Comparison of ENCODE assay signal across 1 cellular context in the genomic region with DNA sequence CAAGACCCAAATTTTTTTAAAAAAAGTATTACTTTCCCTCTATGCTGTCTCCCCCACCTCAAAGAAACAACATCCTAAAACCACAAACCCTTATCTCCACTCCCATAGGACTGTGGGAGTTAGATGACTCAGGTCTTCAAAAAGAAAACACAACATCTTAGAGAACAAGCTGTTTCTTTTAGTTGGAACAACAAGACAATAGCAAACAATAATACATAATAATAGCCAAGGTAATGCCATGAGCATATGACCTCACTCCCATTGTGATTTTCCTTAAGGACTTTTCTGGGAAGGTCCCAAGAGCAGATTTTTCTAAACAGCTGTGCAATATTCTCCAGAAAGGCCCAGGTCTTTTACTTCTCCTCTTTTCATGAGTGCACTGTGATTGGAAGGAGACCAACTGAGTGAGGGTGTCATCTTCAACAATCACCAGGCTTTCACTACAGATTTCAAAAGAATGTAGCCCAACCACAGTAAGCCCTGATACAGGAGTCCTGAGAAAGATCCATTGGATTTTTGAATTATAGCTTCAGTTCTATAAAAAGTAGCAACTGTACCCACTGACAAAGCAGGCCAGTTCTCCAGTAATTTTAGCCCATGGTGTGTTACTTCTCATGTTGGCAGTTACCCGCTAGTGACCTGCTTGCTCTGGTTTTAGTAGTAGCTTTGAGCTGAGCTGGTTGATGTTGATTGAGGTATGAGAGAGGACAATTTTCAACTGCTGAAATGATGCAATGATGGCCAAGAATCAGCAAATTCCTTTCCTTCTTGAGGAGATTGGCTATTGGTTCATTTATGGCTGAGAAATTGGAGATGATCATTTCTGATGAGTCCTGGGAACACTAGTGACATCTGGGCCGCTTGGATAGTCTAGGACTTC.
TF ChIP-seq lines count a peak whose summit lies in the region.

No MANE protein-coding gene starts in this region.

TF ChIP-seq in K562, 482 proteins besides CTCF, POLR2A, EP300 and RAD21 (continued from another document and continues in another):
- TF ChIP-seq, protein P1, sequence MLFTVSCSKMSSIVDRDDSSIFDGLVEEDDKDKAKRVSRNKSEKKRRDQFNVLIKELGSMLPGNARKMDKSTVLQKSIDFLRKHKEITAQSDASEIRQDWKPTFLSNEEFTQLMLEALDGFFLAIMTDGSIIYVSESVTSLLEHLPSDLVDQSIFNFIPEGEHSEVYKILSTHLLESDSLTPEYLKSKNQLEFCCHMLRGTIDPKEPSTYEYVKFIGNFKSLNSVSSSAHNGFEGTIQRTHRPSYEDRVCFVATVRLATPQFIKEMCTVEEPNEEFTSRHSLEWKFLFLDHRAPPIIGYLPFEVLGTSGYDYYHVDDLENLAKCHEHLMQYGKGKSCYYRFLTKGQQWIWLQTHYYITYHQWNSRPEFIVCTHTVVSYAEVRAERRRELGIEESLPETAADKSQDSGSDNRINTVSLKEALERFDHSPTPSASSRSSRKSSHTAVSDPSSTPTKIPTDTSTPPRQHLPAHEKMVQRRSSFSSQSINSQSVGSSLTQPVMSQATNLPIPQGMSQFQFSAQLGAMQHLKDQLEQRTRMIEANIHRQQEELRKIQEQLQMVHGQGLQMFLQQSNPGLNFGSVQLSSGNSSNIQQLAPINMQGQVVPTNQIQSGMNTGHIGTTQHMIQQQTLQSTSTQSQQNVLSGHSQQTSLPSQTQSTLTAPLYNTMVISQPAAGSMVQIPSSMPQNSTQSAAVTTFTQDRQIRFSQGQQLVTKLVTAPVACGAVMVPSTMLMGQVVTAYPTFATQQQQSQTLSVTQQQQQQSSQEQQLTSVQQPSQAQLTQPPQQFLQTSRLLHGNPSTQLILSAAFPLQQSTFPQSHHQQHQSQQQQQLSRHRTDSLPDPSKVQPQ (CRISPR knock-in tag; IDR thresholded peaks at IDR 0.05; ENCODE audit: borderline replicate concordance), result no peak
- TF ChIP-seq, protein P2, sequence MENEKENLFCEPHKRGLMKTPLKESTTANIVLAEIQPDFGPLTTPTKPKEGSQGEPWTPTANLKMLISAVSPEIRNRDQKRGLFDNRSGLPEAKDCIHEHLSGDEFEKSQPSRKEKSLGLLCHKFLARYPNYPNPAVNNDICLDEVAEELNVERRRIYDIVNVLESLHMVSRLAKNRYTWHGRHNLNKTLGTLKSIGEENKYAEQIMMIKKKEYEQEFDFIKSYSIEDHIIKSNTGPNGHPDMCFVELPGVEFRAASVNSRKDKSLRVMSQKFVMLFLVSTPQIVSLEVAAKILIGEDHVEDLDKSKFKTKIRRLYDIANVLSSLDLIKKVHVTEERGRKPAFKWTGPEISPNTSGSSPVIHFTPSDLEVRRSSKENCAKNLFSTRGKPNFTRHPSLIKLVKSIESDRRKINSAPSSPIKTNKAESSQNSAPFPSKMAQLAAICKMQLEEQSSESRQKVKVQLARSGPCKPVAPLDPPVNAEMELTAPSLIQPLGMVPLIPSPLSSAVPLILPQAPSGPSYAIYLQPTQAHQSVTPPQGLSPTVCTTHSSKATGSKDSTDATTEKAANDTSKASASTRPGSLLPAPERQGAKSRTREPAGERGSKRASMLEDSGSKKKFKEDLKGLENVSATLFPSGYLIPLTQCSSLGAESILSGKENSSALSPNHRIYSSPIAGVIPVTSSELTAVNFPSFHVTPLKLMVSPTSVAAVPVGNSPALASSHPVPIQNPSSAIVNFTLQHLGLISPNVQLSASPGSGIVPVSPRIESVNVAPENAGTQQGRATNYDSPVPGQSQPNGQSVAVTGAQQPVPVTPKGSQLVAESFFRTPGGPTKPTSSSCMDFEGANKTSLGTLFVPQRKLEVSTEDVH (IDR thresholded peaks at IDR 0.05; ENCODE audit: low read depth, partially characterized antibody), result no peak
- TF ChIP-seq TCF7 (IDR thresholded peaks at IDR 0.05; ENCODE audit: borderline replicate concordance) (no peak), JUN (IDR thresholded peaks at IDR 0.05; ENCODE audit: borderline replicate concordance, low read depth, low read length) (peak; percentile 87), JUN (CRISPR knock-in tag; IDR thresholded peaks at IDR 0.05; ENCODE audit: borderline replicate concordance) (no peak), ZNF316 (IDR thresholded peaks at IDR 0.05) (peak; percentile 66), DIDO1 (tag; IDR thresholded peaks at IDR 0.05; ENCODE audit: low read depth) (no peak), SOX6 (IDR thresholded peaks at IDR 0.05) (peak; percentile 95), ZNF146 (CRISPR knock-in tag; IDR thresholded peaks at IDR 0.05; ENCODE audit: unreplicated experiment) (no peak), CEBPG (CRISPR knock-in tag; IDR thresholded peaks at IDR 0.05) (peak; percentile 96), CEBPG (tag; conservative IDR thresholded peaks at IDR 0.05 in 1 of 2, IDR thresholded peaks at IDR 0.05 in 1 of 2) (peak; percentile 88 to 97), NFIC (IDR thresholded peaks at IDR 0.05) (peak; percentile 66), MYC (IDR thresholded peaks at IDR 0.05; ENCODE audit: low read depth, low read length) (no peak), MYC (CRISPR knock-in tag; IDR thresholded peaks at IDR 0.05; ENCODE audit: borderline replicate concordance, low read depth) (no peak), PHB2 (IDR thresholded peaks at IDR 0.05; ENCODE audit: low read depth) (peak; percentile 56; the same call in 1 of the 2 replicates), ARID1B (IDR thresholded peaks at IDR 0.05) (peak; percentile 97), ZNF766 (CRISPR knock-in tag; conservative IDR thresholded peaks at IDR 0.05) (peak; percentile 35; the same call in 1 of the 2 replicates), ZSCAN32 (CRISPR knock-in tag; IDR thresholded peaks at IDR 0.05) (no peak), POLR3G (IDR thresholded peaks at IDR 0.05; ENCODE audit: extremely low read depth, insufficient read length, insufficient replicate concordance) (no peak), TAL1 (IDR thresholded peaks at IDR 0.05) (peak; percentile 85), FOXA3 (CRISPR knock-in tag; conservative IDR thresholded peaks at IDR 0.05 in 1 of 2, IDR thresholded peaks at IDR 0.05 in 1 of 2) (peak in 1 of 2 experiments; percentile 47; a peak in 1 of 4 replicates), DDX20 (tag; IDR thresholded peaks at IDR 0.05; ENCODE audit: low read depth) (no peak), HMGN3 (IDR thresholded peaks at IDR 0.05; ENCODE audit: borderline replicate concordance, extremely low read depth, insufficient read length, low read depth, low read length) (no peak), SMAD4 (CRISPR knock-in tag; conservative IDR thresholded peaks at IDR 0.05) (peak; percentile 54; the same call in 1 of the 2 replicates), HDAC8 (tag; IDR thresholded peaks at IDR 0.05) (no peak)
- TF ChIP-seq, protein P3, sequence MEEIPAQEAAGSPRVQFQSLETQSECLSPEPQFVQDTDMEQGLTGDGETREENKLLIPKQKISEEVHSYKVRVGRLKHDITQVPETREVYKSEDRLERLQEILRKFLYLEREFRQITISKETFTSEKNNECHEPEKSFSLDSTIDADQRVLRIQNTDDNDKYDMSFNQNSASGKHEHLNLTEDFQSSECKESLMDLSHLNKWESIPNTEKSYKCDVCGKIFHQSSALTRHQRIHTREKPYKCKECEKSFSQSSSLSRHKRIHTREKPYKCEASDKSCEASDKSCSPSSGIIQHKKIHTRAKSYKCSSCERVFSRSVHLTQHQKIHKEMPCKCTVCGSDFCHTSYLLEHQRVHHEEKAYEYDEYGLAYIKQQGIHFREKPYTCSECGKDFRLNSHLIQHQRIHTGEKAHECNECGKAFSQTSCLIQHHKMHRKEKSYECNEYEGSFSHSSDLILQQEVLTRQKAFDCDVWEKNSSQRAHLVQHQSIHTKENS (CRISPR knock-in tag; IDR thresholded peaks at IDR 0.05), result no peak
- TF ChIP-seq, protein P4, sequence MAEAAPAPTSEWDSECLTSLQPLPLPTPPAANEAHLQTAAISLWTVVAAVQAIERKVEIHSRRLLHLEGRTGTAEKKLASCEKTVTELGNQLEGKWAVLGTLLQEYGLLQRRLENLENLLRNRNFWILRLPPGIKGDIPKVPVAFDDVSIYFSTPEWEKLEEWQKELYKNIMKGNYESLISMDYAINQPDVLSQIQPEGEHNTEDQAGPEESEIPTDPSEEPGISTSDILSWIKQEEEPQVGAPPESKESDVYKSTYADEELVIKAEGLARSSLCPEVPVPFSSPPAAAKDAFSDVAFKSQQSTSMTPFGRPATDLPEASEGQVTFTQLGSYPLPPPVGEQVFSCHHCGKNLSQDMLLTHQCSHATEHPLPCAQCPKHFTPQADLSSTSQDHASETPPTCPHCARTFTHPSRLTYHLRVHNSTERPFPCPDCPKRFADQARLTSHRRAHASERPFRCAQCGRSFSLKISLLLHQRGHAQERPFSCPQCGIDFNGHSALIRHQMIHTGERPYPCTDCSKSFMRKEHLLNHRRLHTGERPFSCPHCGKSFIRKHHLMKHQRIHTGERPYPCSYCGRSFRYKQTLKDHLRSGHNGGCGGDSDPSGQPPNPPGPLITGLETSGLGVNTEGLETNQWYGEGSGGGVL (CRISPR knock-in tag; IDR thresholded peaks at IDR 0.05), result no peak
- TF ChIP-seq, protein P5, sequence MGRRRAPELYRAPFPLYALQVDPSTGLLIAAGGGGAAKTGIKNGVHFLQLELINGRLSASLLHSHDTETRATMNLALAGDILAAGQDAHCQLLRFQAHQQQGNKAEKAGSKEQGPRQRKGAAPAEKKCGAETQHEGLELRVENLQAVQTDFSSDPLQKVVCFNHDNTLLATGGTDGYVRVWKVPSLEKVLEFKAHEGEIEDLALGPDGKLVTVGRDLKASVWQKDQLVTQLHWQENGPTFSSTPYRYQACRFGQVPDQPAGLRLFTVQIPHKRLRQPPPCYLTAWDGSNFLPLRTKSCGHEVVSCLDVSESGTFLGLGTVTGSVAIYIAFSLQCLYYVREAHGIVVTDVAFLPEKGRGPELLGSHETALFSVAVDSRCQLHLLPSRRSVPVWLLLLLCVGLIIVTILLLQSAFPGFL (CRISPR knock-in tag; IDR thresholded peaks at IDR 0.05), result no peak
- TF ChIP-seq, protein P6, sequence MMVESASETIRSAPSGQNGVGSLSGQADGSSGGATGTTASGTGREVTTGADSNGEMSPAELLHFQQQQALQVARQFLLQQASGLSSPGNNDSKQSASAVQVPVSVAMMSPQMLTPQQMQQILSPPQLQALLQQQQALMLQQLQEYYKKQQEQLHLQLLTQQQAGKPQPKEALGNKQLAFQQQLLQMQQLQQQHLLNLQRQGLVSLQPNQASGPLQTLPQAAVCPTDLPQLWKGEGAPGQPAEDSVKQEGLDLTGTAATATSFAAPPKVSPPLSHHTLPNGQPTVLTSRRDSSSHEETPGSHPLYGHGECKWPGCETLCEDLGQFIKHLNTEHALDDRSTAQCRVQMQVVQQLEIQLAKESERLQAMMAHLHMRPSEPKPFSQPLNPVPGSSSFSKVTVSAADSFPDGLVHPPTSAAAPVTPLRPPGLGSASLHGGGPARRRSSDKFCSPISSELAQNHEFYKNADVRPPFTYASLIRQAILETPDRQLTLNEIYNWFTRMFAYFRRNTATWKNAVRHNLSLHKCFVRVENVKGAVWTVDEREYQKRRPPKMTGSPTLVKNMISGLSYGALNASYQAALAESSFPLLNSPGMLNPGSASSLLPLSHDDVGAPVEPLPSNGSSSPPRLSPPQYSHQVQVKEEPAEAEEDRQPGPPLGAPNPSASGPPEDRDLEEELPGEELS (CRISPR knock-in tag; IDR thresholded peaks at IDR 0.05; ENCODE audit: borderline replicate concordance), result no peak
- TF ChIP-seq, protein P7, sequence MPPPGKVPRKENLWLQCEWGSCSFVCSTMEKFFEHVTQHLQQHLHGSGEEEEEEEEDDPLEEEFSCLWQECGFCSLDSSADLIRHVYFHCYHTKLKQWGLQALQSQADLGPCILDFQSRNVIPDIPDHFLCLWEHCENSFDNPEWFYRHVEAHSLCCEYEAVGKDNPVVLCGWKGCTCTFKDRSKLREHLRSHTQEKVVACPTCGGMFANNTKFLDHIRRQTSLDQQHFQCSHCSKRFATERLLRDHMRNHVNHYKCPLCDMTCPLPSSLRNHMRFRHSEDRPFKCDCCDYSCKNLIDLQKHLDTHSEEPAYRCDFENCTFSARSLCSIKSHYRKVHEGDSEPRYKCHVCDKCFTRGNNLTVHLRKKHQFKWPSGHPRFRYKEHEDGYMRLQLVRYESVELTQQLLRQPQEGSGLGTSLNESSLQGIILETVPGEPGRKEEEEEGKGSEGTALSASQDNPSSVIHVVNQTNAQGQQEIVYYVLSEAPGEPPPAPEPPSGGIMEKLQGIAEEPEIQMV (tag; conservative IDR thresholded peaks at IDR 0.05; ENCODE audit: low read depth), result no peak
- TF ChIP-seq, protein P8, sequence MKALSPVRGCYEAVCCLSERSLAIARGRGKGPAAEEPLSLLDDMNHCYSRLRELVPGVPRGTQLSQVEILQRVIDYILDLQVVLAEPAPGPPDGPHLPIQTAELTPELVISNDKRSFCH (CRISPR knock-in tag; IDR thresholded peaks at IDR 0.05), result no peak
- TF ChIP-seq, protein P8 (tag; IDR thresholded peaks at IDR 0.05), result no peak
- TF ChIP-seq, protein P9, sequence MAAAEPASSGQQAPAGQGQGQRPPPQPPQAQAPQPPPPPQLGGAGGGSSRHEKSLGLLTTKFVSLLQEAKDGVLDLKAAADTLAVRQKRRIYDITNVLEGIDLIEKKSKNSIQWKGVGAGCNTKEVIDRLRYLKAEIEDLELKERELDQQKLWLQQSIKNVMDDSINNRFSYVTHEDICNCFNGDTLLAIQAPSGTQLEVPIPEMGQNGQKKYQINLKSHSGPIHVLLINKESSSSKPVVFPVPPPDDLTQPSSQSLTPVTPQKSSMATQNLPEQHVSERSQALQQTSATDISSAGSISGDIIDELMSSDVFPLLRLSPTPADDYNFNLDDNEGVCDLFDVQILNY (CRISPR knock-in tag; IDR thresholded peaks at IDR 0.05), result no peak
- TF ChIP-seq, protein P10, sequence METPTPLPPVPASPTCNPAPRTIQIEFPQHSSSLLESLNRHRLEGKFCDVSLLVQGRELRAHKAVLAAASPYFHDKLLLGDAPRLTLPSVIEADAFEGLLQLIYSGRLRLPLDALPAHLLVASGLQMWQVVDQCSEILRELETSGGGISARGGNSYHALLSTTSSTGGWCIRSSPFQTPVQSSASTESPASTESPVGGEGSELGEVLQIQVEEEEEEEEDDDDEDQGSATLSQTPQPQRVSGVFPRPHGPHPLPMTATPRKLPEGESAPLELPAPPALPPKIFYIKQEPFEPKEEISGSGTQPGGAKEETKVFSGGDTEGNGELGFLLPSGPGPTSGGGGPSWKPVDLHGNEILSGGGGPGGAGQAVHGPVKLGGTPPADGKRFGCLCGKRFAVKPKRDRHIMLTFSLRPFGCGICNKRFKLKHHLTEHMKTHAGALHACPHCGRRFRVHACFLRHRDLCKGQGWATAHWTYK (CRISPR knock-in tag; IDR thresholded peaks at IDR 0.05), result no peak
